ENCODE assay signal across 20 cellular contexts in genomic region chr22:44640618-44641155, GRCh38.
DNase-seq lines count a peak whose midpoint lies in the region; ATAC-seq and TF ChIP-seq lines count a peak whose summit lies in the region.
"Had no signal": no experiment of that assay in that cellular context is flagged by ENCODE, and none has a peak within 500 bp of the region (broad histone marks: within the 10 kb centered on the region; RNA-seq: fewer than 3 reads in every experiment).

No MANE protein-coding gene starts in this region.

- no peak for TF ChIP-seq RAD21 in SK-N-SH (IDR thresholded peaks at IDR 0.05; ENCODE audit: low read length)

- H3K4me1 ChIP-seq in SK-N-SH (ENCODE audit: control insufficient read depth in 1 of 2, insufficient read depth in 2 of 2, low read depth in 1 of 2, low read length in 1 of 2) (peaks cover 0 to 16% of the 10 kb centered on the region in 2 experiments; a peak in 1 of 4 replicates), osteoblast (ENCODE audit: insufficient read depth, low read length) (peaks cover 4% of the 10 kb centered on the region), upper lobe of right lung (no peaks in the 10 kb centered on the region)

- DNase-seq in SK-N-SH, result peak; percentile 26
- DNase-seq in iPS-NIHi7 (ENCODE audit: extremely low spot score), result peak; percentile 10
- DNase-seq in osteoblast (ENCODE audit: insufficient read length, low spot score, missing footprints), result peak; percentile 66
- DNase-seq in upper lobe of right lung, result peak; percentile 48
- no peak for DNase-seq in 8988T
- no peak for DNase-seq in activated CD4-positive, alpha-beta T cell treated with anti-CD3 and anti-CD28 coated beads for 1 hour
- DNase-seq: HFFc6, KG1, NCI-H1092 treated with DMSO at 0.1 percent for 48 hours, NCI-H1436 treated with DMSO at 0.1 percent for 48 hours, NCI-H1930, NCI-H69, PC-9, SIG-M5 had no signal

- H3K27ac ChIP-seq in SK-N-SH (ENCODE audit: low read depth in 2 of 2, low read length in 1 of 2) (no peak overlapping the region), osteoblast (ENCODE audit: low read depth, low read length) (no peak overlapping the region), upper lobe of right lung (no peak overlapping the region)
- H3K27ac ChIP-seq: 22Rv1, HL-60, PC-9, RWPE1 had no signal

- H3K27me3 ChIP-seq in SK-N-SH (ENCODE audit: insufficient read depth), result no peaks in the 10 kb centered on the region
- peaks cover 5% of the 10 kb centered on the region for H3K27me3 ChIP-seq in osteoblast (ENCODE audit: insufficient read depth, low read length)
- H3K27me3 ChIP-seq in upper lobe of right lung, result peaks cover 9% of the 10 kb centered on the region

- H3K9ac ChIP-seq in SK-N-SH, result no peak overlapping the region

- H4K20me1 ChIP-seq in SK-N-SH (ENCODE audit: insufficient read depth), result no peaks in the 10 kb centered on the region
- no peaks in the 10 kb centered on the region for H4K20me1 ChIP-seq in osteoblast (ENCODE audit: insufficient read depth, low read length)

- no peak for ATAC-seq in SK-N-SH treated with all-trans-retinoic acid at 6 μM for 48 hours
- no peak for ATAC-seq in upper lobe of right lung
- ATAC-seq in GM18873 (IDR thresholded peaks at IDR 0.05; ENCODE audit: low FRiP score, unreplicated experiment), result no peak
- ATAC-seq: HepG2 had no signal

- CTCF ChIA-PET in SK-N-SH (lab: Yijun Ruan, JAX), result interaction anchor here (1.2 to 1.5 kb wide), 2 partner anchors 15 kb away, joined by 3 to 4 read pairs; no protein-coding TSS in a partner anchor

- H3K79me2 ChIP-seq in SK-N-SH (ENCODE audit: insufficient read depth), result no peaks in the 10 kb centered on the region
- H3K79me2 ChIP-seq in osteoblast (ENCODE audit: insufficient read depth, low read length), result no peaks in the 10 kb centered on the region

- no peak overlapping the region for H2AFZ ChIP-seq in SK-N-SH (ENCODE audit: low read depth)
- no peak overlapping the region for H2AFZ ChIP-seq in osteoblast (ENCODE audit: low read length)
- H2AFZ ChIP-seq: PC-9 had no signal

- no peak for TF ChIP-seq EP300 in SK-N-SH (IDR thresholded peaks at IDR 0.05; ENCODE audit: borderline replicate concordance in 1 of 2, low read depth in 1 of 2, low read length in 1 of 2)

- WGBS in SK-N-SH (ENCODE audit: low lambda C conversion rate), result 75% methylated on average over 11 of the region's 12 CpGs

- no peaks in the 10 kb centered on the region for H3K9me2 ChIP-seq in SK-N-SH

- intact Hi-C loops in upper lobe of right lung (cut with DNase I), result no loop called here

- POLR2A ChIA-PET in SK-N-SH (lab: Yijun Ruan, JAX), result no interaction called here

- H3F3A ChIP-seq in SK-N-SH (replicated peaks; ENCODE audit: insufficient read depth), result no peaks in the 10 kb centered on the region

- H3K4me2 ChIP-seq in SK-N-SH (no peak overlapping the region), osteoblast (ENCODE audit: insufficient read depth, low read length) (no peak overlapping the region)
- H3K4me2 ChIP-seq: PC-9 had no signal

- H3K9me3 ChIP-seq in SK-N-SH (no peaks in the 10 kb centered on the region), osteoblast (ENCODE audit: low read depth, low read length) (no peaks in the 10 kb centered on the region), upper lobe of right lung (no peaks in the 10 kb centered on the region)

- H3K4me3 ChIP-seq in SK-N-SH (ENCODE audit: low read depth in 2 of 2, low read length in 1 of 2) (no peak overlapping the region), osteoblast (ENCODE audit: insufficient read depth, low read length) (no peak overlapping the region), upper lobe of right lung (no peak overlapping the region)
- H3K4me3 ChIP-seq: PC-9 had no signal

- TF ChIP-seq CTCF in SK-N-SH (IDR thresholded peaks at IDR 0.05) (no peak), osteoblast (IDR thresholded peaks at IDR 0.05; ENCODE audit: extremely low read depth, low read depth, low read length) (no peak), upper lobe of right lung (IDR thresholded peaks at IDR 0.05) (no peak)

- H3K36me3 ChIP-seq in SK-N-SH (replicated peaks in 1 of 2; ENCODE audit: control insufficient read depth in 1 of 2, insufficient read depth in 2 of 2, low read length in 1 of 2) (no peaks in the 10 kb centered on the region), osteoblast (ENCODE audit: insufficient read depth, low read length) (no peaks in the 10 kb centered on the region), upper lobe of right lung (no peaks in the 10 kb centered on the region)

TF ChIP-seq in SK-N-SH, 30 proteins besides CTCF, POLR2A, EP300 and RAD21:
- no peak for TF ChIP-seq TCF12 (IDR thresholded peaks at IDR 0.05)
- TF ChIP-seq NFIC (IDR thresholded peaks at IDR 0.05; ENCODE audit: borderline replicate concordance), result no peak
- no peak for TF ChIP-seq POLR2AphosphoS5 (IDR thresholded peaks at IDR 0.05; ENCODE audit: low read depth, low read length)
- no peak for TF ChIP-seq SMC3 (IDR thresholded peaks at IDR 0.05; ENCODE audit: low read depth, low read length)

TF ChIP-seq in SK-N-SH treated with all-trans-retinoic acid at 6 μM for 48 hours, 23 proteins besides CTCF, POLR2A, EP300 and RAD21 (continues in another document):
- TF ChIP-seq PATZ1 (CRISPR knock-in tag; IDR thresholded peaks at IDR 0.05; ENCODE audit: borderline replicate concordance) (no peak), CSRNP3 (CRISPR knock-in tag; IDR thresholded peaks at IDR 0.05) (no peak), POU6F1 (CRISPR knock-in tag; IDR thresholded peaks at IDR 0.05; ENCODE audit: borderline replicate concordance, low read depth) (no peak), ZNF8 (CRISPR knock-in tag; IDR thresholded peaks at IDR 0.05) (no peak), SNAI2 (CRISPR knock-in tag; IDR thresholded peaks at IDR 0.05) (no peak), ISL1 (CRISPR knock-in tag; IDR thresholded peaks at IDR 0.05) (no peak), ZFP3 (CRISPR knock-in tag; IDR thresholded peaks at IDR 0.05) (no peak), TCF4 (CRISPR knock-in tag; IDR thresholded peaks at IDR 0.05; ENCODE audit: borderline replicate concordance) (no peak)
- TF ChIP-seq, protein P1, sequence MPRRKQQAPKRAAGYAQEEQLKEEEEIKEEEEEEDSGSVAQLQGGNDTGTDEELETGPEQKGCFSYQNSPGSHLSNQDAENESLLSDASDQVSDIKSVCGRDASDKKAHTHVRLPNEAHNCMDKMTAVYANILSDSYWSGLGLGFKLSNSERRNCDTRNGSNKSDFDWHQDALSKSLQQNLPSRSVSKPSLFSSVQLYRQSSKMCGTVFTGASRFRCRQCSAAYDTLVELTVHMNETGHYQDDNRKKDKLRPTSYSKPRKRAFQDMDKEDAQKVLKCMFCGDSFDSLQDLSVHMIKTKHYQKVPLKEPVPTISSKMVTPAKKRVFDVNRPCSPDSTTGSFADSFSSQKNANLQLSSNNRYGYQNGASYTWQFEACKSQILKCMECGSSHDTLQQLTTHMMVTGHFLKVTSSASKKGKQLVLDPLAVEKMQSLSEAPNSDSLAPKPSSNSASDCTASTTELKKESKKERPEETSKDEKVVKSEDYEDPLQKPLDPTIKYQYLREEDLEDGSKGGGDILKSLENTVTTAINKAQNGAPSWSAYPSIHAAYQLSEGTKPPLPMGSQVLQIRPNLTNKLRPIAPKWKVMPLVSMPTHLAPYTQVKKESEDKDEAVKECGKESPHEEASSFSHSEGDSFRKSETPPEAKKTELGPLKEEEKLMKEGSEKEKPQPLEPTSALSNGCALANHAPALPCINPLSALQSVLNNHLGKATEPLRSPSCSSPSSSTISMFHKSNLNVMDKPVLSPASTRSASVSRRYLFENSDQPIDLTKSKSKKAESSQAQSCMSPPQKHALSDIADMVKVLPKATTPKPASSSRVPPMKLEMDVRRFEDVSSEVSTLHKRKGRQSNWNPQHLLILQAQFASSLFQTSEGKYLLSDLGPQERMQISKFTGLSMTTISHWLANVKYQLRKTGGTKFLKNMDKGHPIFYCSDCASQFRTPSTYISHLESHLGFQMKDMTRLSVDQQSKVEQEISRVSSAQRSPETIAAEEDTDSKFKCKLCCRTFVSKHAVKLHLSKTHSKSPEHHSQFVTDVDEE (CRISPR knock-in tag; IDR thresholded peaks at IDR 0.05), result no peak

Comparison
In these comparisons a context has a peak if more than half of its experiments do, and no peak if none do; other contexts are left out.
1. DNase-seq: peak in SK-N-SH (single experiment), iPS-NIHi7 (single experiment), osteoblast (single experiment) and upper lobe of right lung (single experiment); none in 8988T (single experiment) and activated CD4-positive, alpha-beta T cell treated with anti-CD3 and anti-CD28 coated beads for 1 hour (single experiment).